ENCODE assay signal across 14 cellular contexts in the genomic region with DNA sequence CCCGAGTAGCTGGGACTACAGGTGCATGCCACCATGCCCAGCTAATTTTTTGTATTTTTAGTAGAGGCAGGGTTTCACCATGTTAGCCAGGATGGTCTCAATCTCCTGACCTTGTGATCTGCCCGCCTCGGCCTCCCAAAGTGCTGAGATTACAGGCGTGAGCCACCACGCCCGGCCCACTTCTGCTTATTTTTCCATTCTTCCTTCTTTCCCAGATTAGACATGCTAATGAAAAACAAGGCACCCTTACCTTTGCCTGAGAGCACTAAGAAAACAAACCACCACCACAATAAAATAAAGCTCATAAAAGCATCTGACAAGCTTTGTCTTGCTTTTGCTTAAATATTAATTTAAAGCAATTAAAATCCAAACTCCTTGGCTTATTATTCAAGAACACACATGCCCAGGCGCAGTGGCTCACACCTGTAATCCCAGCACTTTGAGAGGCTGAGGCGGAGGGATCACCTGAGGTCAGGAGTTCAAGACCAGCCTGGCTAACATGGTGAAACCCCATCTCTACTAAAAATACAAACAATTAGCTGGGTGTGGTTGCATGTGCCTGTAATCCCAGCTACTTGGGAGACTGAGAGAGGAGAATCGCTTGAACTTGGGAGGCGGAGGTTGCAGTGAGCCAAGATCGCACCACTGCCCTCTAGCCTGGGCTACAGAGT. TPM values are rescaled to one million over a fixed set of nuclear protein-coding genes. Genes with fewer than 3 reads are reported as not detected.
"Had no signal": no experiment of that assay in that cellular context is flagged by ENCODE, and none has a peak within 500 bp of the region (broad histone marks: within the 10 kb centered on the region; RNA-seq: fewer than 3 reads in every experiment).

No MANE protein-coding gene starts in this region.

RNA-seq across cellular contexts. Expression of gene HTR3D, which starts 24.3 kb away (rescaled TPM):
- total RNA-seq: activated CD4-positive, alpha-beta memory T cell treated with anti-CD3 and anti-CD28 coated beads, Interleukin-2, amount 10 ng/mL, durations not matched to agents 7 days and 5 days; activated naive CD4-positive, alpha-beta T cell treated with anti-CD3 and anti-CD28 coated beads for 36 hours; activated naive CD8-positive, alpha-beta T cell treated with anti-CD3 and anti-CD28 coated beads, Interleukin-2, amount 10 ng/mL, durations not matched to agents 7 days and 5 days; activated T-cell treated with anti-CD3 and anti-CD28 coated beads, Interleukin-2, amount 50 U/mL, for 72 hours; bronchial epithelial cell; epithelial cell of proximal tubule; hepatocyte; kidney epithelial cell; left lung; lung microvascular endothelial cell; occipital lobe; urinary bladder had no signal
- polyA plus RNA-seq: hepatocyte, immature natural killer cell, neural cell, urinary bladder had no signal

RNA-seq across cellular contexts. Expression of gene HTR3C, which starts 45.6 kb away (rescaled TPM):
- total RNA-seq: activated CD4-positive, alpha-beta memory T cell treated with anti-CD3 and anti-CD28 coated beads, Interleukin-2, amount 10 ng/mL, durations not matched to agents 7 days and 5 days; activated naive CD4-positive, alpha-beta T cell treated with anti-CD3 and anti-CD28 coated beads for 36 hours; activated naive CD8-positive, alpha-beta T cell treated with anti-CD3 and anti-CD28 coated beads, Interleukin-2, amount 10 ng/mL, durations not matched to agents 7 days and 5 days; activated T-cell treated with anti-CD3 and anti-CD28 coated beads, Interleukin-2, amount 50 U/mL, for 72 hours; bronchial epithelial cell; epithelial cell of proximal tubule; hepatocyte; kidney epithelial cell; lung microvascular endothelial cell; occipital lobe; urinary bladder had no signal
- polyA plus RNA-seq: hepatocyte, immature natural killer cell, neural cell had no signal
